Comparison of ENCODE assay signal across 19 cellular contexts in the genomic region with DNA sequence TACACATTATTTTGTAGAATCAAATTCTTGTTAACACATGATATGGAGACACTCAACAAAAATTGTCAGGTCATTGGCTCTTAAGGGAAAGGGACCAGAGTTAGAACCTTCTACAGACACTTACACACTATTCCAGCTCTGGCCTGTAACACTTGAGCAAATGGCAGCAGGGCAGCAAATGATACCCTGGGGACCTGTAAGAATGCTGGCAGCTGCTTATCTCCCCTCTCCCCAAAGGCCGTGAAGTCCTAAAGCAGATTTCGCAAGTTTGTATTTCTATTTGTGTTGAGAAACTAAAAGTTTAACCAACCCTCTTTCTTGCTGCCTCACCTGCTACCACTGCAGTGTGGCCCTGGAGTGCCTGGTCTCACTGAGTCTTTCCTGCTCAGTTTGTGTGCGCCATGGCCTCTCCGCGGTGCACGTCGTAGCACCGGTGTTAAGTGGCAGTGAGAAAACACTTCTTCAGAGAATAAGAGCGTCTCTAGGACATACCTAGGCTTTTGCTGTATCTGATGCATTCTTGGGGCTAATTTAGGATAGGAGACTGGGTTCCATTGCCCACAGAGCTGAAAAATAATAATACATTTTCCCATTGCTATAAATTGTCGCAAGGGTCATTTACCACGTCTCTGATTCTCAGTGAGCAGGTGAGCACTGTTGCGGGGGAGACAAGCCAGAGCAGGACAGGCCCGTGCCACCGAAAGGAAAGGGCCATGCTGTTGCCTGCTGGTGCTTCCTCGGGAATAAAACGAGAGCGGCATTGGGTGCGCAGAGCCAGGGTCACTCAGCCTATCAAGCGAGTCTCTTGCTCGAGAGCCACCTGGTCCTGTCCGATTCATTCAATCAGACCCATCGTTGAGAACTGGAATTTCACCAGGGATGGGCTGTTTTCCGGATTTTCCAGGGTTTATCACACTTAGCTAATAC.
DNase-seq lines count a peak whose midpoint lies in the region; TF ChIP-seq lines count a peak whose summit lies in the region.
"Had no signal": no experiment of that assay in that cellular context is flagged by ENCODE, and none has a peak within 500 bp of the region (broad histone marks: within the 10 kb centered on the region; RNA-seq: fewer than 3 reads in every experiment).

No MANE protein-coding gene starts in this region.

- no peaks in the 10 kb centered on the region for H3K79me2 ChIP-seq in mesendoderm (ENCODE audit: control insufficient read depth, insufficient read depth, low read length)

- H3K18ac ChIP-seq in mesendoderm (ENCODE audit: low read length): no peak overlapping the region

- H2BK5ac ChIP-seq in mesendoderm (ENCODE audit: low read length): no peak overlapping the region

- no peaks in the 10 kb centered on the region for H3K27me3 Mint-ChIP-seq in MCF 10A (ENCODE audit: insufficient read depth, unreplicated experiment)
- H3K27me3 Mint-ChIP-seq: dendritic cell treated with granulocyte-macrophage colony-stimulating factor and Interleukin-4, amounts not matched to agents 40 ng/mL and 50 ng/mL, for 4 days; stimulated activated naive CD8-positive, alpha-beta T cell treated with anti-CD3 and anti-CD28 coated beads, Interleukin-15, Interleukin-2, amounts not matched to agents 100 ng/mL and 50 ng/mL, for 24 hours had no signal

- H3K36me3 ChIP-seq in mesendoderm (ENCODE audit: control insufficient read depth, insufficient read depth, low read length) (no peaks in the 10 kb centered on the region), WERI-Rb-1 (no peaks in the 10 kb centered on the region)
- H3K36me3 ChIP-seq: sigmoid colon had no signal

- H4K8ac ChIP-seq in mesendoderm (ENCODE audit: low read depth, low read length): no peak overlapping the region

- no peaks in the 10 kb centered on the region for H3K9me3 ChIP-seq in WERI-Rb-1 (ENCODE audit: severe bottlenecking)
- H3K9me3 ChIP-seq: body of pancreas, sigmoid colon had no signal

- peak; percentile 64 for DNase-seq in DMS 273 treated with DMSO at 0.1 percent for 48 hours (lab: John Stamatoyannopoulos, UW)
- DNase-seq in LHCN-M2 (ENCODE audit: low read depth): peak; percentile 55
- DNase-seq in cardiac fibroblast (ENCODE audit: low read depth in 2 of 2): peak; percentile 27 to 83
- DNase-seq in mesendoderm: peak; percentile 75
- no peak for DNase-seq in stimulated activated CD4-positive, alpha-beta T cell treated with anti-CD3 and anti-CD28 coated beads, Interleukin-4, amount 100 ng/mL, for 1 hour
- no peak for DNase-seq in MCF 10A (ENCODE audit: unreplicated experiment)
- no peak for DNase-seq in iPS-NIHi7 (ENCODE audit: extremely low spot score)
- no peak for DNase-seq in WERI-Rb-1
- DNase-seq: activated CD8-positive, alpha-beta T cell treated with anti-CD3 and anti-CD28 coated beads, Interleukin-2, amount 10 ng/mL, durations not matched to agents 7 days and 5 days; activated T-cell treated with anti-CD3 and anti-CD28 coated beads, Interleukin-2, amount 50 U/mL, for 72 hours; body of pancreas; EL; NCI-H1417 treated with DMSO at 0.1 percent for 48 hours; sigmoid colon; stimulated activated CD4-positive, alpha-beta T cell treated with anti-CD3 and anti-CD28 coated beads, Interleukin-1b, Interleukin-23, amount 100 ng/mL, for 48 hours had no signal

- H3K27ac ChIP-seq in mesendoderm (ENCODE audit: low read depth, low read length) (no peak overlapping the region), WERI-Rb-1 (no peak overlapping the region)
- H3K27ac ChIP-seq: body of pancreas had no signal

- H3K23ac ChIP-seq in mesendoderm (ENCODE audit: low read length): no peak overlapping the region

- intact Hi-C loops in MCF 10A (cut with micrococcal nuclease): no loop called here

- H3K79me1 ChIP-seq in mesendoderm (ENCODE audit: low read length): no peaks in the 10 kb centered on the region

- H3K27ac Mint-ChIP-seq in MCF 10A (ENCODE audit: low read depth, unreplicated experiment): no peak overlapping the region
- H3K27ac Mint-ChIP-seq: activated CD8-positive, alpha-beta T cell treated with anti-CD3 and anti-CD28 coated beads, Interleukin-2, amount 10 ng/mL, durations not matched to agents 7 days and 5 days; activated T-cell treated with anti-CD3 and anti-CD28 coated beads, Interleukin-2, amount 50 U/mL, for 72 hours; dendritic cell treated with granulocyte-macrophage colony-stimulating factor and Interleukin-4, amounts not matched to agents 40 ng/mL and 50 ng/mL, for 4 days; stimulated activated naive CD8-positive, alpha-beta T cell treated with anti-CD3 and anti-CD28 coated beads, Interleukin-15, Interleukin-2, amounts not matched to agents 100 ng/mL and 50 ng/mL, for 24 hours; T-helper 1 cell treated with Interleukin-12 subunit alpha and Interleukin-12 subunit beta and Interleukin-4 antibody, amounts not matched to agents 30 μg/mL and 1 μg/mL, for 36 hours had no signal

- POLR2A ChIA-PET in MCF 10A (lab: Yijun Ruan, JAX): interaction anchor here (0.6 kb wide), 1 partner anchor 1067 kb away, joined by 4 read pairs; no protein-coding TSS in a partner anchor

- no peak overlapping the region for H2AK5ac ChIP-seq in mesendoderm (ENCODE audit: low read length)

- H3K9ac ChIP-seq in mesendoderm (ENCODE audit: low read length): no peak overlapping the region

- CTCF ChIA-PET in MCF 10A (lab: Yijun Ruan, JAX): interaction anchor here (0.7 kb wide), 2 partner anchors 38 to 55 kb away, joined by 3 read pairs; no protein-coding TSS in a partner anchor

- no peaks in the 10 kb centered on the region for H3K9me3 Mint-ChIP-seq in MCF 10A (ENCODE audit: unreplicated experiment)
- H3K9me3 Mint-ChIP-seq: activated naive CD4-positive, alpha-beta T cell treated with anti-CD3 and anti-CD28 coated beads, Interleukin-2, amount 50 U/mL, for 72 hours; activated T-cell treated with anti-CD3 and anti-CD28 coated beads, Interleukin-2, amount 50 U/mL, for 72 hours; dendritic cell treated with granulocyte-macrophage colony-stimulating factor and Interleukin-4, amounts not matched to agents 40 ng/mL and 50 ng/mL, for 4 days; stimulated activated naive CD8-positive, alpha-beta T cell treated with anti-CD3 and anti-CD28 coated beads, Interleukin-15, Interleukin-2, amounts not matched to agents 100 ng/mL and 50 ng/mL, for 24 hours; T-helper 1 cell treated with Interleukin-12 subunit alpha and Interleukin-12 subunit beta and Interleukin-4 antibody, amounts not matched to agents 30 μg/mL and 1 μg/mL, for 36 hours had no signal

- BruUV-seq in MCF 10A (replicated peaks; lab: Mats Ljungman, UMichigan): no TSS peak

- H3K4me3 Mint-ChIP-seq in MCF 10A (ENCODE audit: unreplicated experiment): no peak overlapping the region
- H3K4me3 Mint-ChIP-seq: activated CD8-positive, alpha-beta T cell treated with anti-CD3 and anti-CD28 coated beads, Interleukin-2, amount 10 ng/mL, durations not matched to agents 7 days and 5 days; activated T-cell treated with anti-CD3 and anti-CD28 coated beads, Interleukin-2, amount 50 U/mL, for 72 hours; dendritic cell treated with granulocyte-macrophage colony-stimulating factor and Interleukin-4, amounts not matched to agents 40 ng/mL and 50 ng/mL, for 4 days; stimulated activated naive CD8-positive, alpha-beta T cell treated with anti-CD3 and anti-CD28 coated beads, Interleukin-15, Interleukin-2, amounts not matched to agents 100 ng/mL and 50 ng/mL, for 24 hours; T-helper 1 cell treated with Interleukin-12 subunit alpha and Interleukin-12 subunit beta and Interleukin-4 antibody, amounts not matched to agents 30 μg/mL and 1 μg/mL, for 36 hours had no signal

- H3K4me1 Mint-ChIP-seq in MCF 10A (ENCODE audit: insufficient read depth, unreplicated experiment): no peaks in the 10 kb centered on the region

- no peaks in the 10 kb centered on the region for H3K36me3 Mint-ChIP-seq in MCF 10A (ENCODE audit: insufficient read depth, unreplicated experiment)

- H3K56ac ChIP-seq in mesendoderm (ENCODE audit: low read length): no peak overlapping the region

- TF ChIP-seq CTCF in cardiac fibroblast (IDR thresholded peaks at IDR 0.05; ENCODE audit: low read depth, low read length): no peak
- no peak for TF ChIP-seq CTCF in MCF 10A (IDR thresholded peaks at IDR 0.05; ENCODE audit: unreplicated experiment)
- no peak for TF ChIP-seq CTCF in WERI-Rb-1 (IDR thresholded peaks at IDR 0.05; ENCODE audit: low read depth, low read length)

- no peak overlapping the region for H2BK120ac ChIP-seq in mesendoderm (ENCODE audit: low read depth, low read length)

- H3K4me3 ChIP-seq in cardiac fibroblast (replicated peaks in 1 of 2; ENCODE audit: low read depth in 2 of 2, low read length in 2 of 2) (no peak overlapping the region), mesendoderm (ENCODE audit: low read length) (no peak overlapping the region), WERI-Rb-1 (ENCODE audit: low read depth, low read length) (no peak overlapping the region)
- H3K4me3 ChIP-seq: body of pancreas, sigmoid colon had no signal

- H3K4me1 ChIP-seq in mesendoderm (ENCODE audit: control insufficient read depth, low read depth, low read length): no peaks in the 10 kb centered on the region
- H3K4me1 ChIP-seq: body of pancreas, sigmoid colon had no signal

- no peak overlapping the region for H3K4me2 ChIP-seq in mesendoderm (ENCODE audit: low read length)

- no peaks in the 10 kb centered on the region for H3K27me3 ChIP-seq in mesendoderm (ENCODE audit: insufficient read depth, low read length, poor library complexity)
- H3K27me3 ChIP-seq in WERI-Rb-1 (ENCODE audit: insufficient read depth, low read depth, severe bottlenecking): no peaks in the 10 kb centered on the region
- H3K27me3 ChIP-seq: body of pancreas, sigmoid colon had no signal

- no peak overlapping the region for H3K4ac ChIP-seq in mesendoderm (ENCODE audit: low read depth, low read length)

- WGBS in mesendoderm (ENCODE audit: extremely low coverage, insufficient coverage, low lambda C conversion rate): no CpG with 5 or more reads among the region's 23 CpGs

- H2BK15ac ChIP-seq in mesendoderm (replicated peaks; ENCODE audit: low read depth): no peak overlapping the region

- H4K5ac ChIP-seq in mesendoderm (ENCODE audit: low read length): no peak overlapping the region

Comparison
In these comparisons a context has a peak if more than half of its experiments do, and no peak if none do; other contexts are left out.
1. DNase-seq: peak in DMS 273 treated with DMSO at 0.1 percent for 48 hours (single experiment), LHCN-M2 (single experiment), cardiac fibroblast (2 of 2) and mesendoderm (single experiment); none in stimulated activated CD4-positive, alpha-beta T cell treated with anti-CD3 and anti-CD28 coated beads, Interleukin-4, amount 100 ng/mL, for 1 hour (single experiment), MCF 10A (single experiment), iPS-NIHi7 (single experiment) and WERI-Rb-1 (single experiment).